In genomic region chr11:13448876-13449275, GRCh38 we compare ENCODE assay signal across 14 cellular contexts. TPM values are rescaled to one million over a fixed set of nuclear protein-coding genes. Genes with fewer than 3 reads are reported as not detected.
DNase-seq lines count a peak whose midpoint lies in the region; ATAC-seq, FAIRE-seq and TF ChIP-seq lines count a peak whose summit lies in the region.
"Had no signal": no experiment of that assay in that cellular context is flagged by ENCODE, and none has a peak within 500 bp of the region (broad histone marks: within the 10 kb centered on the region; RNA-seq: fewer than 3 reads in every experiment).

No MANE protein-coding gene starts in this region.

- H3K4ac ChIP-seq in H1 (replicated peaks; ENCODE audit: insufficient read length, low read depth, low read length): no peak overlapping the region

- no peak overlapping the region for H3K4me3 ChIP-seq in H1 (ENCODE audit: extremely low read depth in 1 of 4, insufficient read depth in 2 of 4, low read depth in 3 of 4, low read length in 4 of 4)
- H3K4me3 ChIP-seq in lower lobe of right lung: no peak overlapping the region
- H3K4me3 ChIP-seq: hepatocyte had no signal

- CTCF ChIA-PET in H1 (lab: Charles Lee; ENCODE audit: partially characterized antibody): interaction anchor here (0.7 kb wide), 1 partner anchor 11 kb away, joined by 3 read pairs; no protein-coding TSS in a partner anchor

- no peak overlapping the region for H2AK5ac ChIP-seq in H1 (ENCODE audit: low read depth, low read length)

- DNase-seq in Ammon's horn (ENCODE audit: low spot score) (peak; percentile 7), NOMO-1 (lab: John Stamatoyannopoulos, UW; ENCODE audit: unreplicated experiment in 2 of 2) (peak; percentile 47 to 55), H1 (ENCODE audit: low read depth in 1 of 2, low spot score in 2 of 2) (no peak), lower lobe of right lung (no peak), HuH-7 (ENCODE audit: low spot score) (no peak), GM19240 (ENCODE audit: insufficient read length, low spot score) (no peak), hepatic stellate cell (ENCODE audit: low spot score) (no peak)
- DNase-seq: activated CD4-positive, alpha-beta T cell treated with anti-CD3 and anti-CD28 coated beads for 36 hours; activated effector memory CD4-positive, alpha-beta T cell treated with anti-CD3 and anti-CD28 coated beads, Interleukin-2, amount 50 U/mL, for 16 hours; H9; NCI-H2227 treated with DMSO at 0.1 percent for 48 hours; SHP77 treated with DMSO at 0.1 percent for 48 hours had no signal

- peak; percentile 52 to 70 for ATAC-seq in lower lobe of right lung
- ATAC-seq in GM18861 (IDR thresholded peaks at IDR 0.05; ENCODE audit: unreplicated experiment): no peak
- ATAC-seq: activated CD4-positive, alpha-beta T cell treated with anti-CD3 and anti-CD28 coated beads for 36 hours had no signal

- H3K27me3 ChIP-seq in H1 (replicated peaks in 1 of 4; ENCODE audit: control insufficient read depth in 3 of 4, extremely low read depth in 1 of 4, insufficient read depth in 3 of 4, low read length in 3 of 4) (no peaks in the 10 kb centered on the region), lower lobe of right lung (ENCODE audit: low read depth) (no peaks in the 10 kb centered on the region)
- H3K27me3 ChIP-seq: hepatocyte had no signal

- no peaks in the 10 kb centered on the region for H3K79me1 ChIP-seq in H1 (ENCODE audit: low read depth, low read length)

- no peak overlapping the region for H3K14ac ChIP-seq in H1 (ENCODE audit: insufficient read length)

- no peaks in the 10 kb centered on the region for H4K20me1 ChIP-seq in H1 (replicated peaks in 1 of 2; ENCODE audit: control insufficient read depth in 1 of 2, insufficient read depth in 2 of 2, low read length in 2 of 2)

- H4K5ac ChIP-seq in H1 (ENCODE audit: insufficient read length, low read depth, low read length): no peak overlapping the region

- no peak for TF ChIP-seq CTCF in H1 (IDR thresholded peaks at IDR 0.05; ENCODE audit: control extremely low read depth in 1 of 3, insufficient read depth in 1 of 3, low read depth in 1 of 3, low read length in 3 of 3)
- TF ChIP-seq CTCF in lower lobe of right lung (IDR thresholded peaks at IDR 0.05): no peak

- H3K4me1 ChIP-seq in H1 (replicated peaks in 1 of 4; ENCODE audit: control insufficient read depth in 3 of 4, insufficient read depth in 4 of 4, low read length in 3 of 4) (no peaks in the 10 kb centered on the region; a peak in 2 of 7 replicates), lower lobe of right lung (peaks cover 20% of the 10 kb centered on the region)

- no peak overlapping the region for H4K91ac ChIP-seq in H1 (replicated peaks; ENCODE audit: insufficient read length, low read length)

- no peak for TF ChIP-seq RAD21 in H1 (IDR thresholded peaks at IDR 0.05 in 1 of 2, conservative IDR thresholded peaks at IDR 0.05 in 1 of 2; ENCODE audit: low read depth in 2 of 2, low read length in 2 of 2)

- no peak overlapping the region for H2AFZ ChIP-seq in H1 (ENCODE audit: low read length)
- H2AFZ ChIP-seq: hepatocyte had no signal

- H3K56ac ChIP-seq in H1 (replicated peaks; ENCODE audit: insufficient read length, low read depth, low read length): no peak overlapping the region

- intact Hi-C loops in lower lobe of right lung (cut with DNase I): no loop called here

- no peak overlapping the region for H2BK20ac ChIP-seq in H1 (ENCODE audit: low read length)

- no peak for TF ChIP-seq POLR2A in H1 (IDR thresholded peaks at IDR 0.05; ENCODE audit: control extremely low read depth in 1 of 2, low read depth in 2 of 2, low read length in 2 of 2)

- no peak for TF ChIP-seq EP300 in H1 (IDR thresholded peaks at IDR 0.05; ENCODE audit: borderline replicate concordance in 1 of 2, low read depth in 2 of 2, low read length in 2 of 2)

- no peak overlapping the region for H3K4me2 ChIP-seq in H1 (ENCODE audit: insufficient read depth in 1 of 2, low read depth in 2 of 2, low read length in 2 of 2)
- H3K4me2 ChIP-seq: hepatocyte had no signal

- no peak overlapping the region for H2BK15ac ChIP-seq in H1 (ENCODE audit: low read length)

- no peak overlapping the region for H3K9ac ChIP-seq in H1 (replicated peaks in 1 of 4; ENCODE audit: extremely low read depth in 1 of 4, low read depth in 3 of 4, low read length in 3 of 4)

- H3K23ac ChIP-seq in H1 (ENCODE audit: insufficient read length): no peak overlapping the region

- FAIRE-seq in H1 (lab: Jason Lieb, UNC): no peak

- H3K9me3 ChIP-seq in H1 (ENCODE audit: insufficient read depth in 2 of 2, low read depth in 1 of 2, low read length in 1 of 2): no peaks in the 10 kb centered on the region
- no peaks in the 10 kb centered on the region for H3K9me3 ChIP-seq in lower lobe of right lung

- no peak overlapping the region for H2BK120ac ChIP-seq in H1 (replicated peaks; ENCODE audit: low read depth, low read length)

- H3K27ac ChIP-seq in H1 (ENCODE audit: low read depth, low read length) (no peak overlapping the region), lower lobe of right lung (no peak overlapping the region)
- H3K27ac ChIP-seq: hepatocyte had no signal

- 85% methylated on average over 2 of the region's 2 CpGs; no CpG with 5 or more reads in 1 of the 2 experiments for WGBS in H1 (ENCODE audit: extremely low coverage in 1 of 2, insufficient coverage in 1 of 2, insufficient read length in 1 of 2, insufficient replicate concordance in 2 of 2, low coverage in 1 of 2, low lambda C conversion rate in 2 of 2, missing lambda C conversion rate in 1 of 2), 2 experiments

- H3K36me3 ChIP-seq in H1 (ENCODE audit: control insufficient read depth in 2 of 4, insufficient read depth in 4 of 4, low read length in 3 of 4): no peaks in the 10 kb centered on the region
- no peaks in the 10 kb centered on the region for H3K36me3 ChIP-seq in lower lobe of right lung

- H4K8ac ChIP-seq in H1 (ENCODE audit: extremely low read depth, insufficient read depth, low read length): no peak overlapping the region

- H3K79me2 ChIP-seq in H1 (ENCODE audit: control insufficient read depth in 1 of 2, insufficient read depth in 2 of 2, low read length in 2 of 2): peaks cover 0 to 21% of the 10 kb centered on the region in 2 experiments; a peak in 2 of 4 replicates

- H3K23me2 ChIP-seq in H1 (ENCODE audit: low read depth, low read length): no peaks in the 10 kb centered on the region

- H3K18ac ChIP-seq in H1 (ENCODE audit: extremely low read depth, low read length): no peak overlapping the region

- POLR2A ChIA-PET in H1 (lab: Charles Lee; ENCODE audit: partially characterized antibody): no interaction called here

- H2BK5ac ChIP-seq in H1 (ENCODE audit: low read depth, low read length): no peak overlapping the region

- no peak overlapping the region for H2BK12ac ChIP-seq in H1 (ENCODE audit: low read depth, low read length)

TF ChIP-seq in H1, 55 proteins besides CTCF, POLR2A, EP300 and RAD21:
- TF ChIP-seq CEBPB (IDR thresholded peaks at IDR 0.05; ENCODE audit: low read depth, low read length): 0 out of 2 replicates have a peak, but pooled peaks have one; percentile 10
- TF ChIP-seq JUND (IDR thresholded peaks at IDR 0.05; ENCODE audit: low read length): no peak
TF ChIP-seq in H1: peak in this region for 1.

RNA-seq across cellular contexts. Expression of gene BTBD10, which starts 14.1 kb away (rescaled TPM):
- 22.2 TPM in 2 replicates for total RNA-seq in H1 (2021; fragmentation: NEBNext Ultra II Directional; extraction: Animal tissue kit (Norgen Biotek cat#: 25700))
- polyA plus RNA-seq in H1 (2011; rRNA removed): 7.8 and 13.8 TPM in 2 replicates
- 17.6 TPM for polyA plus RNA-seq in H1 (2011; cell fraction: cytosol; rRNA removed)
- 8.2 TPM for polyA plus RNA-seq in H1 (2011; cell fraction: nucleus; rRNA removed)
- 15.9 to 30.9 TPM (median 19.3 TPM) in 4 replicates for polyA plus RNA-seq in H1 (2012, experiment 1 of 2)
- polyA plus RNA-seq in H1 (2012, experiment 2 of 2): 1.7 TPM
- 14.9 TPM for polyA plus RNA-seq in H1 (2013, experiment 1 of 2)
- 14.9 TPM for polyA plus RNA-seq in H1 (2013, experiment 2 of 2)
- polyA minus RNA-seq in H1 (2011; rRNA and poly(A)+ RNA removed): 32.8 and 54.7 TPM in 2 replicates
- polyA minus RNA-seq in H1 (2011; cell fraction: cytosol; rRNA and poly(A)+ RNA removed): 14.7 TPM
- 19.5 TPM for polyA minus RNA-seq in H1 (2011; cell fraction: nucleus; rRNA and poly(A)+ RNA removed)
- 25.1 TPM for total RNA-seq in lower lobe of right lung

RNA-seq across cellular contexts. Expression of gene PTH, which starts 46.9 kb away (rescaled TPM):
- not detected in 2 replicates for total RNA-seq in H1 (2021; fragmentation: NEBNext Ultra II Directional; extraction: Animal tissue kit (Norgen Biotek cat#: 25700))
- polyA plus RNA-seq in H1 (2011; rRNA removed): not detected in 2 replicates
- polyA plus RNA-seq in H1 (2011; cell fraction: cytosol; rRNA removed): not detected
- polyA plus RNA-seq in H1 (2011; cell fraction: nucleus; rRNA removed): not detected
- polyA plus RNA-seq in H1 (2012, experiment 1 of 2): not detected in 4 replicates
- not detected for polyA plus RNA-seq in H1 (2012, experiment 2 of 2)
- polyA plus RNA-seq in H1 (2013, experiment 1 of 2): not detected
- polyA plus RNA-seq in H1 (2013, experiment 2 of 2): not detected
- polyA minus RNA-seq in H1 (2011; rRNA and poly(A)+ RNA removed): not detected in 2 replicates
- not detected for polyA minus RNA-seq in H1 (2011; cell fraction: cytosol; rRNA and poly(A)+ RNA removed)
- polyA minus RNA-seq in H1 (2011; cell fraction: nucleus; rRNA and poly(A)+ RNA removed): not detected
- not detected for total RNA-seq in lower lobe of right lung
- total RNA-seq: activated CD4-positive, alpha-beta T cell treated with anti-CD3 and anti-CD28 coated beads for 36 hours; H9 had no signal
- polyA plus RNA-seq: hepatocyte had no signal

Comparison
In these comparisons a context has a peak if more than half of its experiments do, and no peak if none do; other contexts are left out.
1. DNase-seq: peak in Ammon's horn (single experiment) and NOMO-1 (2 of 2); none in H1 (0 of 2), lower lobe of right lung (single experiment), HuH-7 (single experiment), GM19240 (single experiment) and hepatic stellate cell (single experiment).